In the genomic region with DNA sequence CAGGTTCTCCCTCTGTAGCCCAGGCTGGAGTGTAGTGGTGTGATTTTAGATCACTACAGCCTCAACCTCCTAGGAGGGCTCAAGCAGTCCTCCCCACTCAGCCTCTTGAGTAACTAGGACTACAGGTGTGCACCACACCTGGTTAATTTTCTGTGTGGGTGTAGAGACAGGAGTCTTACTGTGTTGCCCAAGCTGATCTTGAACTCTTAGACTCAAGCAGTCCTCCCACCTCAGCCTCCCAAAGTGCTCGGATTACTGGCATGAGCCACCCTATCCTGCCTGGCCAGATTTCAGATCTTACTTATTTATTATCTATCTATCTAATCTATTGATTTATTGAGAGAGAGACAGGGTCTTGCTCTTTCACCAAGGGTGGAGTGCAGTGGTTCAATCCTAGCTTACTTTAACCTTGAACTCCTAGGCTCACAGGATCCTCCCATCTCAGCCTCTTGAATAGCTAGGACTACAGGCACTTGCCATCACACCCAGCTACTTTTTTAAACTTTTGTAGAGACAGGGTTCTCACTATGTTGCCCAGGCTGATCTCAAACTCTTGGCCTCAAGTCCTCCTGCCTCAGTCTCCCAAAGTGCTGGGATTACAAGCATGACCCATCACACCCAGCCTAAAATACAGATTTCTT, we compare ENCODE assay signal across 11 cellular contexts.
DNase-seq lines count a peak whose midpoint lies in the region; ATAC-seq, FAIRE-seq and TF ChIP-seq lines count a peak whose summit lies in the region.
"Had no signal": no experiment of that assay in that cellular context is flagged by ENCODE, and none has a peak within 500 bp of the region (broad histone marks: within the 10 kb centered on the region; RNA-seq: fewer than 3 reads in every experiment).

No MANE protein-coding gene starts in this region.

- no peaks in the 10 kb centered on the region for H3K79me2 ChIP-seq in mesendoderm (ENCODE audit: control insufficient read depth, insufficient read depth, low read length)

- no peaks in the 10 kb centered on the region for H3K79me1 ChIP-seq in mesendoderm (ENCODE audit: low read length)

- H3K4me1 ChIP-seq in right cardiac atrium (ENCODE audit: control insufficient read depth, insufficient read depth, low read length) = peaks cover 7% of the 10 kb centered on the region
- peaks cover 5% of the 10 kb centered on the region for H3K4me1 ChIP-seq in mesendoderm (ENCODE audit: control insufficient read depth, low read depth, low read length)
- H3K4me1 ChIP-seq in vagina = peaks cover 54% of the 10 kb centered on the region

- peak overlapping the region; percentile 100 for H3K27ac Mint-ChIP-seq in activated naive CD8-positive, alpha-beta T cell

- TF ChIP-seq POLR2A in vagina (IDR thresholded peaks at IDR 0.05) = no peak

- peak overlapping the region; percentile 27 for H2BK5ac ChIP-seq in mesendoderm (ENCODE audit: low read length)

- H3K4me3 ChIP-seq in right cardiac atrium (ENCODE audit: low read length) = no peak overlapping the region
- no peak overlapping the region for H3K4me3 ChIP-seq in mesendoderm (ENCODE audit: low read length)
- H3K4me3 ChIP-seq in vagina = no peak overlapping the region

- no peak for TF ChIP-seq CTCF in vagina (IDR thresholded peaks at IDR 0.05)

- 82% methylated on average over 1 of the region's 1 CpG for WGBS in right cardiac atrium
- WGBS in mesendoderm (ENCODE audit: extremely low coverage, insufficient coverage, low lambda C conversion rate) = no CpG with 5 or more reads among the region's 1 CpG

- H4K5ac ChIP-seq in mesendoderm (ENCODE audit: low read length) = no peak overlapping the region

- no peak overlapping the region for H2BK15ac ChIP-seq in mesendoderm (replicated peaks; ENCODE audit: low read depth)

- H4K8ac ChIP-seq in mesendoderm (ENCODE audit: low read depth, low read length) = no peak overlapping the region

- peak overlapping the region; percentile 10 for H3K27ac ChIP-seq in right cardiac atrium (ENCODE audit: low read length)
- peak overlapping the region; percentile 33 for H3K27ac ChIP-seq in mesendoderm (ENCODE audit: low read depth, low read length)
- H3K27ac ChIP-seq in vagina = peak overlapping the region; percentile 78

- H3K36me3 ChIP-seq in mesendoderm (ENCODE audit: control insufficient read depth, insufficient read depth, low read length) (no peaks in the 10 kb centered on the region), vagina (no peaks in the 10 kb centered on the region)

- no peak overlapping the region for H3K4me2 ChIP-seq in mesendoderm (ENCODE audit: low read length)

- H3K4ac ChIP-seq in mesendoderm (ENCODE audit: low read depth, low read length) = no peak overlapping the region

- no peaks in the 10 kb centered on the region for H3K27me3 ChIP-seq in right cardiac atrium (ENCODE audit: control insufficient read depth, insufficient read depth)
- no peaks in the 10 kb centered on the region for H3K27me3 ChIP-seq in mesendoderm (ENCODE audit: insufficient read depth, low read length, poor library complexity)
- H3K27me3 ChIP-seq in vagina = no peaks in the 10 kb centered on the region

- H2AK5ac ChIP-seq in mesendoderm (ENCODE audit: low read length) = no peak overlapping the region

- H3K36me3 Mint-ChIP-seq in activated naive CD8-positive, alpha-beta T cell = peaks cover 6% of the 10 kb centered on the region

- intact Hi-C loops in right cardiac atrium (cut with DNase I) = loop anchor here in 1 of 4 donors (10.0 kb wide), 1 partner anchor 76 kb away; no protein-coding TSS in a partner anchor
- intact Hi-C loops in Right ventricle myocardium inferior (cut with DNase I) = no loop called here
- intact Hi-C loops in vagina (cut with DNase I) = no loop called here

- no peak overlapping the region for H3K23ac ChIP-seq in mesendoderm (ENCODE audit: low read length)

- no peaks in the 10 kb centered on the region for H3K27me3 Mint-ChIP-seq in activated naive CD8-positive, alpha-beta T cell

- no peaks in the 10 kb centered on the region for H3K9me3 ChIP-seq in right cardiac atrium (ENCODE audit: control insufficient read depth, low read length)
- no peaks in the 10 kb centered on the region for H3K9me3 ChIP-seq in vagina

- no peaks in the 10 kb centered on the region for H3K9me3 Mint-ChIP-seq in activated naive CD8-positive, alpha-beta T cell (ENCODE audit: low read depth)
- H3K9me3 Mint-ChIP-seq: neural crest cell had no signal

- ATAC-seq in right cardiac atrium (no peak), Right ventricle myocardium inferior (no peak)

- H3K4me3 Mint-ChIP-seq in activated naive CD8-positive, alpha-beta T cell = peak overlapping the region; percentile 85
- H3K4me3 Mint-ChIP-seq: neural crest cell had no signal

- no peak overlapping the region for H3K56ac ChIP-seq in mesendoderm (ENCODE audit: low read length)

- peaks cover 72% of the 10 kb centered on the region for H3K4me1 Mint-ChIP-seq in activated naive CD8-positive, alpha-beta T cell (ENCODE audit: low read depth)

- no peak overlapping the region for H2BK120ac ChIP-seq in mesendoderm (ENCODE audit: low read depth, low read length)

- H3K9ac ChIP-seq in mesendoderm (ENCODE audit: low read length) = no peak overlapping the region

- no peak for DNase-seq in right cardiac atrium
- DNase-seq in Right ventricle myocardium inferior (ENCODE audit: missing footprints) = no peak
- no peak for DNase-seq in mesendoderm
- no peak for DNase-seq in vagina (ENCODE audit: extremely low spot score in 2 of 2)
- DNase-seq in NCI-H1105 treated with DMSO at 0.1 percent for 48 hours (lab: John Stamatoyannopoulos, UW) = no peak
- DNase-seq in frontal cortex (ENCODE audit: low spot score in 2 of 2) = no peak
- no peak for DNase-seq in KG1 (lab: John Stamatoyannopoulos, UW)
- DNase-seq: COR-L47, NCI-H2227 treated with DMSO at 0.1 percent for 48 hours had no signal

- FAIRE-seq in frontal cortex (lab: Jason Lieb, UNC) = no peak

- H3K18ac ChIP-seq in mesendoderm (ENCODE audit: low read length) = peak overlapping the region; percentile 65

Comparison
In these comparisons a context has a peak if more than half of its experiments do, and no peak if none do; other contexts are left out.
1. H3K27ac ChIP-seq: peak in every context shown above with its lines; median percentile 78 in vagina; 33 in mesendoderm; 10 in right cardiac atrium.